ENCODE assay signal across 8 cellular contexts in genomic region chr2:86440631-86441391, GRCh38. TPM values are rescaled to one million over a fixed set of nuclear protein-coding genes. Genes with fewer than 3 reads are reported as not detected.
A peak's percentile ranks its signal among the peaks of the same experiment; 100 is the strongest.
DNase-seq lines count a peak whose midpoint lies in the region; ATAC-seq and TF ChIP-seq lines count a peak whose summit lies in the region.

Gene KDM3A, plus strand, starts transcription at chr2:86441371. Its CDS starts 677 bp downstream, at chr2:86442048.

- ATAC-seq in CD4-positive, alpha-beta T cell (ENCODE audit: poor library complexity): peak; percentile 76
- peak; percentile 88 for ATAC-seq in activated CD8-positive, alpha-beta T cell treated with anti-CD3 and anti-CD28 coated beads, Interleukin-2, amount 10 ng/mL, durations not matched to agents 7 days and 5 days

- H3K27me3 Mint-ChIP-seq in CD4-positive, alpha-beta T cell: peaks cover 7% of the 10 kb centered on the region
- H3K27me3 Mint-ChIP-seq in activated CD8-positive, alpha-beta T cell treated with anti-CD3 and anti-CD28 coated beads, Interleukin-2, amount 10 ng/mL, durations not matched to agents 7 days and 5 days (ENCODE audit: low read depth): no peaks in the 10 kb centered on the region

- POLR2A ChIA-PET in CD4-positive, alpha-beta T cell (lab: Charles Lee): interaction anchor here (0.6 to 3.9 kb wide), 62 partner anchors 10 to 1982 kb away, joined by 3 to 80 read pairs (median 6); partner anchors contain the start of genes C2orf68, CHMP3, ELMOD3 and IMMT
- POLR2A ChIA-PET in activated CD8-positive, alpha-beta T cell treated with anti-CD3 and anti-CD28 coated beads, Interleukin-2, amount 10 ng/mL, durations not matched to agents 7 days and 5 days (lab: Charles Lee): interaction anchor here (0.6 to 3.2 kb wide), 27 partner anchors 11 to 1089 kb away, joined by 3 to 24 read pairs (median 4); partner anchors contain the start of genes CHMP3, IMMT and MRPL35

- peak in 1 of 2 donors; percentile 19 for TF ChIP-seq RAD21 in liver (IDR thresholded peaks at IDR 0.05)

- H3K9me3 Mint-ChIP-seq in CD4-positive, alpha-beta T cell: peaks cover 4% of the 10 kb centered on the region
- peaks cover 26% of the 10 kb centered on the region for H3K9me3 Mint-ChIP-seq in activated CD8-positive, alpha-beta T cell treated with anti-CD3 and anti-CD28 coated beads, Interleukin-2, amount 10 ng/mL, durations not matched to agents 7 days and 5 days (ENCODE audit: insufficient read depth)

- WGBS in liver: under 1% methylated on average over 51 of the region's 51 CpGs

- peaks cover 17% of the 10 kb centered on the region for H3K9me3 ChIP-seq in CD4-positive, alpha-beta T cell (ENCODE audit: control insufficient read depth, low read length)
- H3K9me3 ChIP-seq in duodenal mucosa (ENCODE audit: control insufficient read depth in 1 of 2, low read length in 2 of 2): peaks cover 8 to 11% of the 10 kb centered on the region in 2 donors
- peaks cover 3 to 37% (median 9%) of the 10 kb centered on the region in 4 donors for H3K9me3 ChIP-seq in liver (ENCODE audit: control insufficient read depth in 4 of 4, low read length in 3 of 4)

- peak within 1 kb of the TSS; percentile 99 for H3K4me3 Mint-ChIP-seq in CD4-positive, alpha-beta T cell
- H3K4me3 Mint-ChIP-seq in activated CD8-positive, alpha-beta T cell treated with anti-CD3 and anti-CD28 coated beads, Interleukin-2, amount 10 ng/mL, durations not matched to agents 7 days and 5 days: peak within 1 kb of the TSS; percentile 96

- peaks cover 56% of the 10 kb centered on the region for H3K36me3 Mint-ChIP-seq in CD4-positive, alpha-beta T cell (ENCODE audit: low read depth)
- H3K36me3 Mint-ChIP-seq in activated CD8-positive, alpha-beta T cell treated with anti-CD3 and anti-CD28 coated beads, Interleukin-2, amount 10 ng/mL, durations not matched to agents 7 days and 5 days (ENCODE audit: low read depth): peaks cover 58% of the 10 kb centered on the region

- H3K4me1 ChIP-seq in duodenal mucosa (ENCODE audit: control insufficient read depth in 1 of 2, insufficient read depth in 2 of 2, low read length in 2 of 2) (peaks cover 23 to 26% of the 10 kb centered on the region in 2 donors), liver (ENCODE audit: control insufficient read depth in 4 of 4, insufficient read depth in 4 of 4, low read length in 3 of 4) (peaks cover 0 to 17% (median 9%) of the 10 kb centered on the region in 4 donors)

- H3K36me3 ChIP-seq in duodenal mucosa (ENCODE audit: control insufficient read depth in 1 of 2, insufficient read depth in 2 of 2, low read length in 2 of 2) (peaks cover 0 to 10% of the 10 kb centered on the region in 2 donors), liver (ENCODE audit: control insufficient read depth in 4 of 4, insufficient read depth in 3 of 4, low read depth in 1 of 4, low read length in 3 of 4) (no peaks in the 10 kb centered on the region)

- peak; percentile 98 to 100 (median 99) for DNase-seq in CD4-positive, alpha-beta T cell
- DNase-seq in GM20000 (ENCODE audit: low spot score) (peak; percentile 93), HS-5 (ENCODE audit: low read depth) (peak; percentile 94), NK-92 (lab: John Stamatoyannopoulos, UW; ENCODE audit: unreplicated experiment) (peak; percentile 96)
- DNase-seq in activated CD8-positive, alpha-beta T cell treated with anti-CD3 and anti-CD28 coated beads, Interleukin-2, amount 10 ng/mL, durations not matched to agents 7 days and 5 days: peak; percentile 100
- peak; percentile 99 for DNase-seq in stimulated activated CD4-positive, alpha-beta T cell treated with anti-CD3 and anti-CD28 coated beads, Interleukin-4, amount 100 ng/mL, for 1 hour

- no peaks in the 10 kb centered on the region for H3K27me3 ChIP-seq in CD4-positive, alpha-beta T cell (ENCODE audit: control insufficient read depth, insufficient read depth, low read length)
- no peaks in the 10 kb centered on the region for H3K27me3 ChIP-seq in duodenal mucosa (ENCODE audit: control insufficient read depth in 1 of 2, insufficient read depth in 2 of 2, low read length in 2 of 2)
- no peaks in the 10 kb centered on the region for H3K27me3 ChIP-seq in liver (ENCODE audit: control insufficient read depth in 4 of 4, insufficient read depth in 4 of 4, low read length in 3 of 4)

- no peak for TF ChIP-seq CTCF in CD4-positive, alpha-beta T cell (IDR thresholded peaks at IDR 0.05)
- TF ChIP-seq CTCF in GM20000 (IDR thresholded peaks at IDR 0.05; ENCODE audit: extremely low read depth, missing control alignments) (no peak), liver (IDR thresholded peaks at IDR 0.05; ENCODE audit: low read depth, low read length, missing input control) (no peak)

- H3K9ac ChIP-seq in duodenal mucosa (ENCODE audit: low read depth in 1 of 2, low read length in 2 of 2) (peak within 1 kb of the TSS; percentile 84 to 92), liver (ENCODE audit: low read depth in 1 of 2, low read length in 2 of 2) (peak within 1 kb of the TSS; percentile 74 to 95)

- H3K4me3 ChIP-seq in duodenal mucosa (ENCODE audit: low read depth in 1 of 2, low read length in 2 of 2): peak within 1 kb of the TSS; percentile 87 to 91
- peak within 1 kb of the TSS; percentile 91 to 96 (median 92) for H3K4me3 ChIP-seq in liver (ENCODE audit: low read depth in 1 of 3, low read length in 3 of 3)

- H3K4me1 Mint-ChIP-seq in CD4-positive, alpha-beta T cell (ENCODE audit: low read depth): peaks cover 49% of the 10 kb centered on the region
- H3K4me1 Mint-ChIP-seq in activated CD8-positive, alpha-beta T cell treated with anti-CD3 and anti-CD28 coated beads, Interleukin-2, amount 10 ng/mL, durations not matched to agents 7 days and 5 days (ENCODE audit: low read depth): peaks cover 42% of the 10 kb centered on the region

- H3K27ac ChIP-seq in CD4-positive, alpha-beta T cell (ENCODE audit: low read depth, low read length): peak within 1 kb of the TSS; percentile 76
- peak within 1 kb of the TSS; percentile 98 for H3K27ac ChIP-seq in duodenal mucosa (ENCODE audit: low read depth, low read length)
- peak within 1 kb of the TSS; percentile 76 to 98 for H3K27ac ChIP-seq in liver (ENCODE audit: low read depth in 1 of 2, low read length in 2 of 2)

- intact Hi-C loops in CD4-positive, alpha-beta T cell (cut with DNase I, micrococcal nuclease): loop anchor here (2.0 to 10.0 kb wide), 5 partner anchors 121 to 336 kb away; partner anchors contain the start of genes MRPL35 (in 2 of the 2), CHMP3 (in 1 of the 2), IMMT (in 1 of the 2) and POLR1A (in 1 of the 2)

- CTCF ChIA-PET in CD4-positive, alpha-beta T cell (lab: Charles Lee): interaction anchor here (0.8 kb wide), 2 partner anchors 16 to 74 kb away, joined by 3 to 4 read pairs; no protein-coding TSS in a partner anchor
- CTCF ChIA-PET in activated CD8-positive, alpha-beta T cell treated with anti-CD3 and anti-CD28 coated beads, Interleukin-2, amount 10 ng/mL, durations not matched to agents 7 days and 5 days (lab: Charles Lee): interaction anchor here (0.8 to 2.9 kb wide), 8 partner anchors 25 to 554 kb away, joined by 3 to 17 read pairs (median 4); no protein-coding TSS in a partner anchor

- peak within 1 kb of the TSS; percentile 97 for H3K27ac Mint-ChIP-seq in CD4-positive, alpha-beta T cell
- peak within 1 kb of the TSS; percentile 99 for H3K27ac Mint-ChIP-seq in activated CD8-positive, alpha-beta T cell treated with anti-CD3 and anti-CD28 coated beads, Interleukin-2, amount 10 ng/mL, durations not matched to agents 7 days and 5 days

TF ChIP-seq in liver, 16 proteins besides CTCF, POLR2A, EP300 and RAD21 (continues in another document):
- peak; percentile 92 for TF ChIP-seq SP1 (IDR thresholded peaks at IDR 0.05)
- TF ChIP-seq NR2F2 (IDR thresholded peaks at IDR 0.05): peak; percentile 92
- peak; percentile 72 to 86 for TF ChIP-seq EGR1 (IDR thresholded peaks at IDR 0.05; ENCODE audit: low read depth in 2 of 2)
- peak; percentile 27 for TF ChIP-seq HNF4G (IDR thresholded peaks at IDR 0.05)
- TF ChIP-seq JUND (IDR thresholded peaks at IDR 0.05): peak; percentile 31 to 67
- TF ChIP-seq FOXA1 (IDR thresholded peaks at IDR 0.05): peak; percentile 35
- TF ChIP-seq RXRA (IDR thresholded peaks at IDR 0.05): peak; percentile 80 to 85
- peak; percentile 100 for TF ChIP-seq MAX (IDR thresholded peaks at IDR 0.05)
- TF ChIP-seq FOXA2 (IDR thresholded peaks at IDR 0.05): peak; percentile 61
- peak; percentile 72 for TF ChIP-seq ATF3 (IDR thresholded peaks at IDR 0.05)
- TF ChIP-seq REST (IDR thresholded peaks at IDR 0.05): peak; percentile 82

RNA-seq across cellular contexts. Expression of gene KDM3A, which starts in this region (rescaled TPM):
- total RNA-seq in CD4-positive, alpha-beta T cell: 100 to 1,000 TPM; 205 to 207 TPM
- 10 to 100 TPM; 74.9 to 80.1 TPM for total RNA-seq in activated CD8-positive, alpha-beta T cell treated with anti-CD3 and anti-CD28 coated beads, Interleukin-2, amount 10 ng/mL, durations not matched to agents 7 days and 5 days
- 10 to 100 TPM; 11.2 to 19.8 TPM for total RNA-seq in liver
- polyA plus RNA-seq in liver: 1 to 10 TPM; 3.9 to 5.4 TPM

Comparison
In these comparisons a context has a peak if more than half of its experiments do, and no peak if none do; other contexts are left out.
1. Peak in every context shown above with its lines: DNase-seq, ATAC-seq, H3K4me3 ChIP-seq and H3K27ac ChIP-seq.